8 cellular contexts compared by ENCODE assay signal in genomic region chr10:47705698-47706414, GRCh38. TPM values are rescaled to one million over a fixed set of nuclear protein-coding genes. Genes with fewer than 3 reads are reported as not detected.
DNase-seq lines count a peak whose midpoint lies in the region; ATAC-seq and TF ChIP-seq lines count a peak whose summit lies in the region.
"Not testable (repeated sequence)": the region's sequence is repeated elsewhere in the genome, so short reads cannot be mapped to it uniquely, and the experiment has no call there.

No MANE protein-coding gene starts in this region.

- POLR2A ChIA-PET in activated CD4-positive, alpha-beta T cell treated with anti-CD3 and anti-CD28 coated beads, Interleukin-2, amount 10 ng/mL, durations not matched to agents 7 days and 5 days (lab: Charles Lee): not testable (repeated sequence)

- H3K27ac ChIP-seq in body of pancreas (peak overlapping the region; percentile 25 to 82 (median 76)), hepatocyte (peak overlapping the region; percentile 86)
- not testable (repeated sequence) for H3K27ac ChIP-seq in subcutaneous abdominal adipose tissue (ENCODE audit: low read depth, low read length)

- not testable (repeated sequence) for H3K4me1 ChIP-seq in body of pancreas; hepatocyte (ENCODE audit: insufficient read depth); subcutaneous abdominal adipose tissue (ENCODE audit: control insufficient read depth in 5 of 5, insufficient read depth in 5 of 5, low read length in 5 of 5)

- not testable (repeated sequence) for H4K20me1 ChIP-seq in hepatocyte (ENCODE audit: insufficient read depth, poor library complexity, severe bottlenecking)

- peak overlapping the region; percentile 62 for H3K4me3 Mint-ChIP-seq in activated CD4-positive, alpha-beta T cell treated with anti-CD3 and anti-CD28 coated beads, Interleukin-2, amount 10 ng/mL, durations not matched to agents 7 days and 5 days

- peak in 2 of 3 donors; percentile 17 to 49 for TF ChIP-seq POLR2A in body of pancreas (IDR thresholded peaks at IDR 0.05)

- H3K27ac Mint-ChIP-seq in activated CD4-positive, alpha-beta T cell treated with anti-CD3 and anti-CD28 coated beads, Interleukin-2, amount 10 ng/mL, durations not matched to agents 7 days and 5 days: peak overlapping the region; percentile 31

- not testable (repeated sequence) for H3K9me3 Mint-ChIP-seq in activated CD4-positive, alpha-beta T cell treated with anti-CD3 and anti-CD28 coated beads, Interleukin-2, amount 10 ng/mL, durations not matched to agents 7 days and 5 days

- TF ChIP-seq RAD21 in Ishikawa (IDR thresholded peaks at IDR 0.05; ENCODE audit: low read depth): not testable (repeated sequence)

- CTCF ChIA-PET in activated CD4-positive, alpha-beta T cell treated with anti-CD3 and anti-CD28 coated beads, Interleukin-2, amount 10 ng/mL, durations not matched to agents 7 days and 5 days (lab: Charles Lee): not testable (repeated sequence)

- H3K4me2 ChIP-seq in hepatocyte: peak overlapping the region; percentile 64

- H3K9me2 ChIP-seq in hepatocyte (replicated peaks; ENCODE audit: insufficient read depth): not testable (repeated sequence)

- not testable (repeated sequence) for H3K27me3 Mint-ChIP-seq in activated CD4-positive, alpha-beta T cell treated with anti-CD3 and anti-CD28 coated beads, Interleukin-2, amount 10 ng/mL, durations not matched to agents 7 days and 5 days

- H3K4me1 Mint-ChIP-seq in activated CD4-positive, alpha-beta T cell treated with anti-CD3 and anti-CD28 coated beads, Interleukin-2, amount 10 ng/mL, durations not matched to agents 7 days and 5 days: not testable (repeated sequence)

- TF ChIP-seq EP300 in Ishikawa (IDR thresholded peaks at IDR 0.05; ENCODE audit: borderline replicate concordance): not testable (repeated sequence)

- H3K4me3 ChIP-seq in HFF-Myc (replicated peaks; ENCODE audit: low read depth, low read length) (peak overlapping the region; percentile 28; the same call in 1 of the 2 replicates), hepatocyte (peak overlapping the region; percentile 24), retinal pigment epithelial cell (ENCODE audit: low read length) (peak overlapping the region; percentile 49), subcutaneous abdominal adipose tissue (ENCODE audit: low read depth in 1 of 5, low read length in 5 of 5) (peak overlapping the region in 3 of 5 donors; percentile 27 to 42 (median 34))
- H3K4me3 ChIP-seq in body of pancreas: not testable (repeated sequence)

- not testable (repeated sequence) for H3K36me3 ChIP-seq in body of pancreas (replicated peaks in 1 of 2; ENCODE audit: insufficient read depth in 1 of 2, low read depth in 2 of 2); hepatocyte (replicated peaks; ENCODE audit: insufficient read depth, low read depth); subcutaneous abdominal adipose tissue (ENCODE audit: control insufficient read depth in 5 of 5, insufficient read depth in 5 of 5, low read length in 5 of 5)

- not testable (repeated sequence) for H3K36me3 Mint-ChIP-seq in activated CD4-positive, alpha-beta T cell treated with anti-CD3 and anti-CD28 coated beads, Interleukin-2, amount 10 ng/mL, durations not matched to agents 7 days and 5 days (ENCODE audit: low read depth)

- H3K79me2 ChIP-seq in hepatocyte: not testable (repeated sequence)

- H3K9me3 ChIP-seq in body of pancreas; hepatocyte (ENCODE audit: low read depth); subcutaneous abdominal adipose tissue (ENCODE audit: control insufficient read depth in 5 of 5, low read length in 5 of 5): not testable (repeated sequence)

- TF ChIP-seq CTCF in HFF-Myc (IDR thresholded peaks at IDR 0.05; ENCODE audit: low read depth, low read length, missing control alignments); body of pancreas (IDR thresholded peaks at IDR 0.05); hepatocyte (IDR thresholded peaks at IDR 0.05; ENCODE audit: poor library complexity); retinal pigment epithelial cell (conservative IDR thresholded peaks at IDR 0.05; ENCODE audit: low read depth, low read length): not testable (repeated sequence)

- not testable (repeated sequence) for H3K27me3 ChIP-seq in body of pancreas; hepatocyte; subcutaneous abdominal adipose tissue (ENCODE audit: control insufficient read depth in 5 of 5, insufficient read depth in 4 of 5, low read length in 5 of 5)

- DNase-seq in HFF-Myc (ENCODE audit: extremely low read depth, low read depth); hepatocyte (ENCODE audit: low spot score); retinal pigment epithelial cell (ENCODE audit: low read depth): not testable (repeated sequence)
- DNase-seq in activated CD4-positive, alpha-beta T cell treated with anti-CD3 and anti-CD28 coated beads, Interleukin-2, amount 10 ng/mL, durations not matched to agents 7 days and 5 days: peak; percentile 76
- DNase-seq in body of pancreas: peak; percentile 78 to 85 (median 84)

- intact Hi-C loops in body of pancreas (cut with DNase I): not testable (repeated sequence)

- H2AFZ ChIP-seq in hepatocyte: peak overlapping the region; percentile 49

- not testable (repeated sequence) for H3K9ac ChIP-seq in subcutaneous abdominal adipose tissue (ENCODE audit: low read length in 5 of 5)

- WGBS in body of pancreas, 2 donors: 0% methylated on average over 3 to 6 of the region's 66 CpGs
- WGBS in hepatocyte (ENCODE audit: low lambda C conversion rate, missing lambda C conversion rate): 0% methylated on average over 7 of the region's 66 CpGs

- ATAC-seq in GM18499 (IDR thresholded peaks at IDR 0.05; ENCODE audit: insufficient read depth, unreplicated experiment): peak; percentile 62
- ATAC-seq in body of pancreas: peak; percentile 99

TF ChIP-seq in Ishikawa, 13 proteins besides CTCF, POLR2A, EP300 and RAD21:
- peak; percentile 82 for TF ChIP-seq USF1 (IDR thresholded peaks at IDR 0.05)

RNA-seq across cellular contexts. Expression of gene SYT15B, which starts 57.5 kb away (rescaled TPM):
- under 1 TPM; 0.17 to 0.19 TPM for total RNA-seq in activated CD4-positive, alpha-beta T cell treated with anti-CD3 and anti-CD28 coated beads, Interleukin-2, amount 10 ng/mL, durations not matched to agents 7 days and 5 days
- total RNA-seq in body of pancreas (1 to 10 TPM; 8.3 to 8.9 TPM), hepatocyte (not detected in 2 replicates)
- 0.65 and 0.69 TPM in 2 replicates for polyA plus RNA-seq in hepatocyte
